In genomic region chr10:12391191-12391590, GRCh38 we compare ENCODE assay signal across 22 cellular contexts. TPM values are rescaled to one million over a fixed set of nuclear protein-coding genes. Genes with fewer than 3 reads are reported as not detected.
A peak's percentile ranks its signal among the peaks of the same experiment; 100 is the strongest.
DNase-seq lines count a peak whose midpoint lies in the region; ATAC-seq, FAIRE-seq and TF ChIP-seq lines count a peak whose summit lies in the region.
"Had no signal": no experiment of that assay in that cellular context is flagged by ENCODE, and none has a peak within 500 bp of the region (broad histone marks: within the 10 kb centered on the region; RNA-seq: fewer than 3 reads in every experiment).

No MANE protein-coding gene starts in this region.

- H2AFZ ChIP-seq in GM23338, result no peak overlapping the region

- no peaks in the 10 kb centered on the region for H3K79me2 ChIP-seq in GM23338 (replicated peaks; ENCODE audit: insufficient read depth)

- no peaks in the 10 kb centered on the region for H3K9me3 Mint-ChIP-seq in GM23338
- H3K9me3 Mint-ChIP-seq in memory B cell, result no peaks in the 10 kb centered on the region
- no peaks in the 10 kb centered on the region for H3K9me3 Mint-ChIP-seq in stimulated activated naive B cell treated with anti-CD40 and anti-IgM and Interleukin-4, amounts not matched to agents 10 μg/mL and 1 μg/mL and 100 μg/mL, for 72 hours
- no peaks in the 10 kb centered on the region for H3K9me3 Mint-ChIP-seq in activated CD4-positive, alpha-beta T cell treated with anti-CD3 and anti-CD28 coated beads for 36 hours (ENCODE audit: low read depth)
- H3K9me3 Mint-ChIP-seq: CD4-positive, alpha-beta T cell; effector memory CD8-positive, alpha-beta T cell; WTC11 had no signal

- peak overlapping the region; percentile 74; the same call in 1 of the 2 replicates for H3K27ac Mint-ChIP-seq in GM23338
- H3K27ac Mint-ChIP-seq in memory B cell, result peak overlapping the region; percentile 79
- H3K27ac Mint-ChIP-seq in stimulated activated naive B cell treated with anti-CD40 and anti-IgM and Interleukin-4, amounts not matched to agents 10 μg/mL and 1 μg/mL and 100 μg/mL, for 72 hours, result peak overlapping the region; percentile 14
- no peak overlapping the region for H3K27ac Mint-ChIP-seq in activated CD4-positive, alpha-beta T cell treated with anti-CD3 and anti-CD28 coated beads for 36 hours
- H3K27ac Mint-ChIP-seq: CD4-positive, alpha-beta T cell; WTC11 had no signal

- 0 out of 2 replicates have a peak, but pooled peaks cover 3% of the 10 kb centered on the region for H3K9me2 ChIP-seq in GM23338 (ENCODE audit: insufficient read depth)
- H3K9me2 ChIP-seq: SK-N-SH had no signal

- no peaks in the 10 kb centered on the region for H3K36me3 ChIP-seq in GM23338 (ENCODE audit: insufficient read depth)
- no peaks in the 10 kb centered on the region for H3K36me3 ChIP-seq in kidney (ENCODE audit: control insufficient read depth in 1 of 2, insufficient read depth in 2 of 2, low read length in 2 of 2)
- H3K36me3 ChIP-seq: esophagus squamous epithelium had no signal

- no peak overlapping the region for H3K4me3 ChIP-seq in GM23338
- no peak overlapping the region for H3K4me3 ChIP-seq in astrocyte of the cerebellum (ENCODE audit: low read depth, low read length)
- no peak overlapping the region for H3K4me3 ChIP-seq in kidney (ENCODE audit: low read length in 2 of 2)
- H3K4me3 ChIP-seq: esophagus squamous epithelium, K562 had no signal

- H3K36me3 Mint-ChIP-seq in GM23338 (ENCODE audit: low read depth), result no peaks in the 10 kb centered on the region
- H3K36me3 Mint-ChIP-seq in memory B cell, result peaks cover 3% of the 10 kb centered on the region
- peaks cover 9 to 21% of the 10 kb centered on the region in 2 donors for H3K36me3 Mint-ChIP-seq in stimulated activated naive B cell treated with anti-CD40 and anti-IgM and Interleukin-4, amounts not matched to agents 10 μg/mL and 1 μg/mL and 100 μg/mL, for 72 hours
- H3K36me3 Mint-ChIP-seq in activated CD4-positive, alpha-beta T cell treated with anti-CD3 and anti-CD28 coated beads for 36 hours (ENCODE audit: low read depth), result no peaks in the 10 kb centered on the region
- H3K36me3 Mint-ChIP-seq: WTC11 had no signal

- TF ChIP-seq CTCF in GM23338 (conservative IDR thresholded peaks at IDR 0.05; ENCODE audit: low read depth in 2 of 2) (no peak), astrocyte of the cerebellum (IDR thresholded peaks at IDR 0.05; ENCODE audit: low read depth, low read length, missing control alignments) (no peak), kidney (IDR thresholded peaks at IDR 0.05; ENCODE audit: borderline replicate concordance, extremely low read depth, insufficient read depth) (no peak)

- H3K4me3 Mint-ChIP-seq in GM23338 (no peak overlapping the region), memory B cell (no peak overlapping the region)
- H3K4me3 Mint-ChIP-seq in stimulated activated naive B cell treated with anti-CD40 and anti-IgM and Interleukin-4, amounts not matched to agents 10 μg/mL and 1 μg/mL and 100 μg/mL, for 72 hours, result no peak overlapping the region
- no peak overlapping the region for H3K4me3 Mint-ChIP-seq in activated CD4-positive, alpha-beta T cell treated with anti-CD3 and anti-CD28 coated beads for 36 hours
- H3K4me3 Mint-ChIP-seq: CD4-positive, alpha-beta T cell; effector memory CD8-positive, alpha-beta T cell; WTC11 had no signal

- no peak overlapping the region for H3K4me2 ChIP-seq in GM23338
- H3K4me2 ChIP-seq: SK-N-SH had no signal

- no peak overlapping the region for H3K27ac ChIP-seq in GM23338 (ENCODE audit: low read depth)
- H3K27ac ChIP-seq in kidney (ENCODE audit: low read depth in 2 of 2, low read length in 2 of 2), result no peak overlapping the region
- H3K27ac ChIP-seq: esophagus squamous epithelium had no signal

- H3F3A ChIP-seq in GM23338 (replicated peaks; ENCODE audit: low read depth), result no peaks in the 10 kb centered on the region

- no peaks in the 10 kb centered on the region for H4K20me1 ChIP-seq in GM23338 (replicated peaks; ENCODE audit: insufficient read depth)

- no peaks in the 10 kb centered on the region for H3K9me3 ChIP-seq in kidney (ENCODE audit: control insufficient read depth in 1 of 2, low read length in 2 of 2)
- H3K9me3 ChIP-seq: esophagus squamous epithelium, SK-N-SH had no signal

- H3K4me1 Mint-ChIP-seq in GM23338 (peaks cover 7% of the 10 kb centered on the region), memory B cell (peaks cover 52% of the 10 kb centered on the region)
- peaks cover 58 to 73% of the 10 kb centered on the region in 2 donors for H3K4me1 Mint-ChIP-seq in stimulated activated naive B cell treated with anti-CD40 and anti-IgM and Interleukin-4, amounts not matched to agents 10 μg/mL and 1 μg/mL and 100 μg/mL, for 72 hours
- peaks cover 37% of the 10 kb centered on the region for H3K4me1 Mint-ChIP-seq in activated CD4-positive, alpha-beta T cell treated with anti-CD3 and anti-CD28 coated beads for 36 hours

- H3K27me3 Mint-ChIP-seq in GM23338 (ENCODE audit: insufficient read depth, low read depth, poor library complexity) (peaks cover 3% of the 10 kb centered on the region), memory B cell (no peaks in the 10 kb centered on the region)
- H3K27me3 Mint-ChIP-seq in stimulated activated naive B cell treated with anti-CD40 and anti-IgM and Interleukin-4, amounts not matched to agents 10 μg/mL and 1 μg/mL and 100 μg/mL, for 72 hours, result no peaks in the 10 kb centered on the region
- H3K27me3 Mint-ChIP-seq in activated CD4-positive, alpha-beta T cell treated with anti-CD3 and anti-CD28 coated beads for 36 hours, result no peaks in the 10 kb centered on the region
- H3K27me3 Mint-ChIP-seq: CD4-positive, alpha-beta T cell; effector memory CD8-positive, alpha-beta T cell had no signal

- no peaks in the 10 kb centered on the region for H3K27me3 ChIP-seq in GM23338 (ENCODE audit: insufficient read depth)
- H3K27me3 ChIP-seq: esophagus squamous epithelium had no signal

- intact Hi-C loops in kidney (cut with DNase I), result no loop called here
- intact Hi-C loops in activated CD4-positive, alpha-beta T cell treated with anti-CD3 and anti-CD28 coated beads for 36 hours (cut with DNase I, micrococcal nuclease), result no loop called here

- H3K4me1 ChIP-seq in GM23338 (ENCODE audit: insufficient read depth), result no peaks in the 10 kb centered on the region
- H3K4me1 ChIP-seq in kidney (ENCODE audit: control insufficient read depth in 1 of 2, insufficient read depth in 1 of 2, low read depth in 1 of 2, low read length in 2 of 2), result no peaks in the 10 kb centered on the region

- no peak for FAIRE-seq in GM19239 (lab: Jason Lieb, UNC)
- no peak for FAIRE-seq in kidney (lab: Jason Lieb, UNC)
- FAIRE-seq: G401.6, K562 had no signal

- CTCF ChIA-PET in activated CD4-positive, alpha-beta T cell treated with anti-CD3 and anti-CD28 coated beads for 36 hours (lab: Charles Lee), result interaction anchor here (0.7 to 1.6 kb wide), 5 partner anchors 8 to 365 kb away, joined by 3 to 5 read pairs (median 4); no protein-coding TSS in a partner anchor

- DNase-seq in GM23338 (ENCODE audit: low spot score), result no peak
- DNase-seq in astrocyte of the cerebellum (ENCODE audit: low read depth), result peak; percentile 78
- DNase-seq in memory B cell (ENCODE audit: low spot score in 2 of 2), result no peak
- no peak for DNase-seq in stimulated activated naive B cell treated with anti-CD40 and anti-IgM and Interleukin-4, amounts not matched to agents 10 μg/mL and 1 μg/mL and 100 μg/mL, for 72 hours
- DNase-seq in GM19239 (ENCODE audit: insufficient read length, low spot score), result no peak
- no peak for DNase-seq in kidney
- no peak for DNase-seq in NCI-H187 (lab: John Stamatoyannopoulos, UW)
- DNase-seq in activated CD4-positive, alpha-beta T cell treated with anti-CD3 and anti-CD28 coated beads for 36 hours, result no peak
- DNase-seq: activated CD4-positive, alpha-beta T cell treated with anti-CD3 and anti-CD28 coated beads, Interleukin-2, amount 50 U/mL, for 48 hours; amygdala; CD4-positive, alpha-beta T cell; effector memory CD8-positive, alpha-beta T cell; esophagus squamous epithelium; mesendoderm; NCI-H1436 treated with DMSO at 0.1 percent for 48 hours; NCI-H524 treated with DMSO at 0.1 percent for 48 hours; SK-N-SH; T-helper 9 cell had no signal

- H3K9ac ChIP-seq in kidney (ENCODE audit: low read length in 2 of 2), result no peak overlapping the region
- H3K9ac ChIP-seq: SK-N-SH had no signal

- in situ Hi-C loops in astrocyte of the cerebellum (cut with HindIII; ENCODE audit: low sequenced_read_pairs), result no loop called here

- ATAC-seq in GM23338 (no peak), memory B cell (ENCODE audit: low read depth) (no peak)
- ATAC-seq in stimulated activated naive B cell treated with anti-CD40 and anti-IgM and Interleukin-4, amounts not matched to agents 10 μg/mL and 1 μg/mL and 100 μg/mL, for 72 hours (replicated peaks), result no peak
- no peak for ATAC-seq in activated CD4-positive, alpha-beta T cell treated with anti-CD3 and anti-CD28 coated beads for 36 hours
- ATAC-seq: effector memory CD8-positive, alpha-beta T cell; HCT116; K562; WTC11 had no signal

- POLR2A ChIA-PET in activated CD4-positive, alpha-beta T cell treated with anti-CD3 and anti-CD28 coated beads for 36 hours (lab: Charles Lee), result interaction anchor here (0.6 to 0.7 kb wide), 3 partner anchors 9 to 449 kb away, joined by 3 to 4 read pairs (median 3); no protein-coding TSS in a partner anchor

TF ChIP-seq in GM23338, 12 proteins besides CTCF, POLR2A, EP300 and RAD21 (continues in another document):
- TF ChIP-seq EZH2 (IDR thresholded peaks at IDR 0.05; ENCODE audit: low read depth, unreplicated experiment) (no peak), EZH2phosphoT487 (IDR thresholded peaks at IDR 0.05; ENCODE audit: unreplicated experiment) (no peak), ZNF331 (CRISPR knock-in tag; IDR thresholded peaks at IDR 0.05; ENCODE audit: low read depth) (no peak), NANOG (IDR thresholded peaks at IDR 0.05; ENCODE audit: borderline replicate concordance) (no peak), POLR2AphosphoS5 (IDR thresholded peaks at IDR 0.05; ENCODE audit: low read depth) (no peak), ZNF114 (CRISPR knock-in tag; IDR thresholded peaks at IDR 0.05) (no peak)
- TF ChIP-seq, protein P1, sequence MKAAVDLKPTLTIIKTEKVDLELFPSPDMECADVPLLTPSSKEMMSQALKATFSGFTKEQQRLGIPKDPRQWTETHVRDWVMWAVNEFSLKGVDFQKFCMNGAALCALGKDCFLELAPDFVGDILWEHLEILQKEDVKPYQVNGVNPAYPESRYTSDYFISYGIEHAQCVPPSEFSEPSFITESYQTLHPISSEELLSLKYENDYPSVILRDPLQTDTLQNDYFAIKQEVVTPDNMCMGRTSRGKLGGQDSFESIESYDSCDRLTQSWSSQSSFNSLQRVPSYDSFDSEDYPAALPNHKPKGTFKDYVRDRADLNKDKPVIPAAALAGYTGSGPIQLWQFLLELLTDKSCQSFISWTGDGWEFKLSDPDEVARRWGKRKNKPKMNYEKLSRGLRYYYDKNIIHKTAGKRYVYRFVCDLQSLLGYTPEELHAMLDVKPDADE (IDR thresholded peaks at IDR 0.05), result no peak

RNA-seq across cellular contexts. Expression of gene CAMK1D, which starts 41.8 kb away (rescaled TPM):
- 3.3 and 7.2 TPM in 2 replicates for total RNA-seq in GM23338 (2014; rRNA removed; shearing (Covaris generic))
- 4.6 TPM in 2 replicates for polyA plus RNA-seq in GM23338 (2016; fragmentation: Nextera tagmentation; extraction: Ambion mirVana)
- 13.7 TPM for total RNA-seq in kidney
- polyA plus RNA-seq in kidney (ENCODE audit: insufficient read depth, low read depth, low replicate concordance), result 1.1 TPM
- 10 to 100 TPM; 16.0 to 16.3 TPM for total RNA-seq in activated CD4-positive, alpha-beta T cell treated with anti-CD3 and anti-CD28 coated beads for 36 hours
